1 cellular context compared by ENCODE assay signal in genomic region chr13:20518652-20519051, GRCh38.
TF ChIP-seq lines count a peak whose summit lies in the region.

No MANE protein-coding gene starts in this region.

TF ChIP-seq in HepG2, 621 proteins besides CTCF, POLR2A, EP300 and RAD21 (continued from another document):
- TF ChIP-seq ZMYM4 (CRISPR knock-in tag; IDR thresholded peaks at IDR 0.05), result 0 out of 2 replicates have a peak, but pooled peaks have one; percentile 6
